In the genomic region with DNA sequence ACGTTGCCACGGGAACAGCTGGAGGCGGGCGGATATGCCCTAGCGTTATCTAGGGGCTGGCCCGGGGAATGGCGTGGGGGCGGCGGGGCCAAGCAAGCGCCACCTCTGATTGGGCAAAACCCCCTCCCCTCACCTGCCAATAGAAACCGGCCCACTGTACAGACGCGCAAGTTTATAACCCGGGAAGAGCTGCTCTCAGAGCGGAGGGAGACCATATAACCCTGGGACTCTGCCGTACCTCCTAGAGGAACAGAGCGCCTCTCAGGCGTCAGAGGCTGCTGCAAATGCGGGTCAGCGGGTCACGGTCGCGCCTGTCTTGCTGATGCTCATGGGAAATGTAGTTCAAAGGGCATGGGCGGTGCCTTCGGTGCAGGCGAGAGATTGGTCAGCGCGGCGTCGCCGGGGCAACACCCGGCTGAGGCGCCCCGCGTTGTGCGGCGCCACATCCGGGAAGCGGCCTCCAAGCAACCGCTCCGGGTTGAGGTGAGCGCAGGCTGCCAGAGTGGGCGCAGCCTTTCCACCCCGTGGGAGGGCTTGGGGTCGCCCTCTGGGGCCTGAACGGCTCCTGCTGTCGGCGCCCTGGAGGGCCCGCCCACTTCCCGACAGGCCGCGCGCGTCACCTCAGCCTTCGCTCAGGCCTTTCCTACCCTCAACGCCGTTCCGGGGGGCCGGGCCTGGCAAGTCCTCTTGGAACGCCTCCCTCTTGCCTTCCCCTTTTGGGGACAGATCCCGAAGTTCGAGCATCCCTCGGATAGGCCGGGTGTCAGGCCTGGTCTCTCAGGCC, we compare ENCODE assay signal across 1 cellular context.
TF ChIP-seq lines count a peak whose summit lies in the region.

A gene (plus strand): TSS at position 639 of the 784 bp plus-strand sequence. CDS start 867 bp downstream, outside the sequence.

TF ChIP-seq in WTC11, 78 proteins besides CTCF, POLR2A, EP300 and RAD21 (continued from another document and continues in another):
- TF ChIP-seq, protein P1, sequence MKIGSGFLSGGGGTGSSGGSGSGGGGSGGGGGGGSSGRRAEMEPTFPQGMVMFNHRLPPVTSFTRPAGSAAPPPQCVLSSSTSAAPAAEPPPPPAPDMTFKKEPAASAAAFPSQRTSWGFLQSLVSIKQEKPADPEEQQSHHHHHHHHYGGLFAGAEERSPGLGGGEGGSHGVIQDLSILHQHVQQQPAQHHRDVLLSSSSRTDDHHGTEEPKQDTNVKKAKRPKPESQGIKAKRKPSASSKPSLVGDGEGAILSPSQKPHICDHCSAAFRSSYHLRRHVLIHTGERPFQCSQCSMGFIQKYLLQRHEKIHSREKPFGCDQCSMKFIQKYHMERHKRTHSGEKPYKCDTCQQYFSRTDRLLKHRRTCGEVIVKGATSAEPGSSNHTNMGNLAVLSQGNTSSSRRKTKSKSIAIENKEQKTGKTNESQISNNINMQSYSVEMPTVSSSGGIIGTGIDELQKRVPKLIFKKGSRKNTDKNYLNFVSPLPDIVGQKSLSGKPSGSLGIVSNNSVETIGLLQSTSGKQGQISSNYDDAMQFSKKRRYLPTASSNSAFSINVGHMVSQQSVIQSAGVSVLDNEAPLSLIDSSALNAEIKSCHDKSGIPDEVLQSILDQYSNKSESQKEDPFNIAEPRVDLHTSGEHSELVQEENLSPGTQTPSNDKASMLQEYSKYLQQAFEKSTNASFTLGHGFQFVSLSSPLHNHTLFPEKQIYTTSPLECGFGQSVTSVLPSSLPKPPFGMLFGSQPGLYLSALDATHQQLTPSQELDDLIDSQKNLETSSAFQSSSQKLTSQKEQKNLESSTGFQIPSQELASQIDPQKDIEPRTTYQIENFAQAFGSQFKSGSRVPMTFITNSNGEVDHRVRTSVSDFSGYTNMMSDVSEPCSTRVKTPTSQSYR (CRISPR knock-in tag; IDR thresholded peaks at IDR 0.05) = no peak
- no peak; the same call in 1 of the 2 replicates for TF ChIP-seq CREM (CRISPR knock-in tag; IDR thresholded peaks at IDR 0.05)
- TF ChIP-seq, protein P2, sequence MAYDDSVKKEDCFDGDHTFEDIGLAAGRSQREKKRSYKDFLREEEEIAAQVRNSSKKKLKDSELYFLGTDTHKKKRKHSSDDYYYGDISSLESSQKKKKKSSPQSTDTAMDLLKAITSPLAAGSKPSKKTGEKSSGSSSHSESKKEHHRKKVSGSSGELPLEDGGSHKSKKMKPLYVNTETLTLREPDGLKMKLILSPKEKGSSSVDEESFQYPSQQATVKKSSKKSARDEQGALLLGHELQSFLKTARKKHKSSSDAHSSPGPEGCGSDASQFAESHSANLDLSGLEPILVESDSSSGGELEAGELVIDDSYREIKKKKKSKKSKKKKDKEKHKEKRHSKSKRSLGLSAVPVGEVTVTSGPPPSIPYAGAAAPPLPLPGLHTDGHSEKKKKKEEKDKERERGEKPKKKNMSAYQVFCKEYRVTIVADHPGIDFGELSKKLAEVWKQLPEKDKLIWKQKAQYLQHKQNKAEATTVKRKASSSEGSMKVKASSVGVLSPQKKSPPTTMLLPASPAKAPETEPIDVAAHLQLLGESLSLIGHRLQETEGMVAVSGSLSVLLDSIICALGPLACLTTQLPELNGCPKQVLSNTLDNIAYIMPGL (CRISPR knock-in tag; IDR thresholded peaks at IDR 0.05) = no peak
- no peak for TF ChIP-seq GRHL2 (CRISPR knock-in tag; IDR thresholded peaks at IDR 0.05; ENCODE audit: insufficient replicate concordance, severe bottlenecking)
- TF ChIP-seq, protein P3, sequence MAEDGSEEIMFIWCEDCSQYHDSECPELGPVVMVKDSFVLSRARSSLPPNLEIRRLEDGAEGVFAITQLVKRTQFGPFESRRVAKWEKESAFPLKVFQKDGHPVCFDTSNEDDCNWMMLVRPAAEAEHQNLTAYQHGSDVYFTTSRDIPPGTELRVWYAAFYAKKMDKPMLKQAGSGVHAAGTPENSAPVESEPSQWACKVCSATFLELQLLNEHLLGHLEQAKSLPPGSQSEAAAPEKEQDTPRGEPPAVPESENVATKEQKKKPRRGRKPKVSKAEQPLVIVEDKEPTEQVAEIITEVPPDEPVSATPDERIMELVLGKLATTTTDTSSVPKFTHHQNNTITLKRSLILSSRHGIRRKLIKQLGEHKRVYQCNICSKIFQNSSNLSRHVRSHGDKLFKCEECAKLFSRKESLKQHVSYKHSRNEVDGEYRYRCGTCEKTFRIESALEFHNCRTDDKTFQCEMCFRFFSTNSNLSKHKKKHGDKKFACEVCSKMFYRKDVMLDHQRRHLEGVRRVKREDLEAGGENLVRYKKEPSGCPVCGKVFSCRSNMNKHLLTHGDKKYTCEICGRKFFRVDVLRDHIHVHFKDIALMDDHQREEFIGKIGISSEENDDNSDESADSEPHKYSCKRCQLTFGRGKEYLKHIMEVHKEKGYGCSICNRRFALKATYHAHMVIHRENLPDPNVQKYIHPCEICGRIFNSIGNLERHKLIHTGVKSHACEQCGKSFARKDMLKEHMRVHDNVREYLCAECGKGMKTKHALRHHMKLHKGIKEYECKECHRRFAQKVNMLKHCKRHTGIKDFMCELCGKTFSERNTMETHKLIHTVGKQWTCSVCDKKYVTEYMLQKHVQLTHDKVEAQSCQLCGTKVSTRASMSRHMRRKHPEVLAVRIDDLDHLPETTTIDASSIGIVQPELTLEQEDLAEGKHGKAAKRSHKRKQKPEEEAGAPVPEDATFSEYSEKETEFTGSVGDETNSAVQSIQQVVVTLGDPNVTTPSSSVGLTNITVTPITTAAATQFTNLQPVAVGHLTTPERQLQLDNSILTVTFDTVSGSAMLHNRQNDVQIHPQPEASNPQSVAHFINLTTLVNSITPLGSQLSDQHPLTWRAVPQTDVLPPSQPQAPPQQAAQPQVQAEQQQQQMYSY (CRISPR knock-in tag; IDR thresholded peaks at IDR 0.05) = no peak
- no peak for TF ChIP-seq ZNF263 (CRISPR knock-in tag; IDR thresholded peaks at IDR 0.05; ENCODE audit: low read depth)
- TF ChIP-seq, protein P4, sequence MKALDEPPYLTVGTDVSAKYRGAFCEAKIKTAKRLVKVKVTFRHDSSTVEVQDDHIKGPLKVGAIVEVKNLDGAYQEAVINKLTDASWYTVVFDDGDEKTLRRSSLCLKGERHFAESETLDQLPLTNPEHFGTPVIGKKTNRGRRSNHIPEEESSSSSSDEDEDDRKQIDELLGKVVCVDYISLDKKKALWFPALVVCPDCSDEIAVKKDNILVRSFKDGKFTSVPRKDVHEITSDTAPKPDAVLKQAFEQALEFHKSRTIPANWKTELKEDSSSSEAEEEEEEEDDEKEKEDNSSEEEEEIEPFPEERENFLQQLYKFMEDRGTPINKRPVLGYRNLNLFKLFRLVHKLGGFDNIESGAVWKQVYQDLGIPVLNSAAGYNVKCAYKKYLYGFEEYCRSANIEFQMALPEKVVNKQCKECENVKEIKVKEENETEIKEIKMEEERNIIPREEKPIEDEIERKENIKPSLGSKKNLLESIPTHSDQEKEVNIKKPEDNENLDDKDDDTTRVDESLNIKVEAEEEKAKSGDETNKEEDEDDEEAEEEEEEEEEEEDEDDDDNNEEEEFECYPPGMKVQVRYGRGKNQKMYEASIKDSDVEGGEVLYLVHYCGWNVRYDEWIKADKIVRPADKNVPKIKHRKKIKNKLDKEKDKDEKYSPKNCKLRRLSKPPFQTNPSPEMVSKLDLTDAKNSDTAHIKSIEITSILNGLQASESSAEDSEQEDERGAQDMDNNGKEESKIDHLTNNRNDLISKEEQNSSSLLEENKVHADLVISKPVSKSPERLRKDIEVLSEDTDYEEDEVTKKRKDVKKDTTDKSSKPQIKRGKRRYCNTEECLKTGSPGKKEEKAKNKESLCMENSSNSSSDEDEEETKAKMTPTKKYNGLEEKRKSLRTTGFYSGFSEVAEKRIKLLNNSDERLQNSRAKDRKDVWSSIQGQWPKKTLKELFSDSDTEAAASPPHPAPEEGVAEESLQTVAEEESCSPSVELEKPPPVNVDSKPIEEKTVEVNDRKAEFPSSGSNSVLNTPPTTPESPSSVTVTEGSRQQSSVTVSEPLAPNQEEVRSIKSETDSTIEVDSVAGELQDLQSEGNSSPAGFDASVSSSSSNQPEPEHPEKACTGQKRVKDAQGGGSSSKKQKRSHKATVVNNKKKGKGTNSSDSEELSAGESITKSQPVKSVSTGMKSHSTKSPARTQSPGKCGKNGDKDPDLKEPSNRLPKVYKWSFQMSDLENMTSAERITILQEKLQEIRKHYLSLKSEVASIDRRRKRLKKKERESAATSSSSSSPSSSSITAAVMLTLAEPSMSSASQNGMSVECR (CRISPR knock-in tag; IDR thresholded peaks at IDR 0.05; ENCODE audit: borderline replicate concordance) = peak; percentile 21; the same call in 1 of the 2 replicates
- no peak for TF ChIP-seq SMAD4 (CRISPR knock-in tag; IDR thresholded peaks at IDR 0.05)
- TF ChIP-seq NFE2L1 (CRISPR knock-in tag; IDR thresholded peaks at IDR 0.05) = no peak
- TF ChIP-seq, protein P5, sequence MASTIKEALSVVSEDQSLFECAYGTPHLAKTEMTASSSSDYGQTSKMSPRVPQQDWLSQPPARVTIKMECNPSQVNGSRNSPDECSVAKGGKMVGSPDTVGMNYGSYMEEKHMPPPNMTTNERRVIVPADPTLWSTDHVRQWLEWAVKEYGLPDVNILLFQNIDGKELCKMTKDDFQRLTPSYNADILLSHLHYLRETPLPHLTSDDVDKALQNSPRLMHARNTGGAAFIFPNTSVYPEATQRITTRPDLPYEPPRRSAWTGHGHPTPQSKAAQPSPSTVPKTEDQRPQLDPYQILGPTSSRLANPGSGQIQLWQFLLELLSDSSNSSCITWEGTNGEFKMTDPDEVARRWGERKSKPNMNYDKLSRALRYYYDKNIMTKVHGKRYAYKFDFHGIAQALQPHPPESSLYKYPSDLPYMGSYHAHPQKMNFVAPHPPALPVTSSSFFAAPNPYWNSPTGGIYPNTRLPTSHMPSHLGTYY (CRISPR knock-in tag; IDR thresholded peaks at IDR 0.05) = no peak
- TF ChIP-seq CBFB (CRISPR knock-in tag; IDR thresholded peaks at IDR 0.05; ENCODE audit: low read depth) = no peak
- no peak for TF ChIP-seq ELF4 (CRISPR knock-in tag; IDR thresholded peaks at IDR 0.05; ENCODE audit: low read depth)
- TF ChIP-seq IRF2 (CRISPR knock-in tag; IDR thresholded peaks at IDR 0.05; ENCODE audit: borderline replicate concordance, low read depth) = no peak
- 0 out of 2 replicates have a peak, but pooled peaks have one; percentile 51 for TF ChIP-seq ZNF232 (CRISPR knock-in tag; IDR thresholded peaks at IDR 0.05)
- TF ChIP-seq, protein P6, sequence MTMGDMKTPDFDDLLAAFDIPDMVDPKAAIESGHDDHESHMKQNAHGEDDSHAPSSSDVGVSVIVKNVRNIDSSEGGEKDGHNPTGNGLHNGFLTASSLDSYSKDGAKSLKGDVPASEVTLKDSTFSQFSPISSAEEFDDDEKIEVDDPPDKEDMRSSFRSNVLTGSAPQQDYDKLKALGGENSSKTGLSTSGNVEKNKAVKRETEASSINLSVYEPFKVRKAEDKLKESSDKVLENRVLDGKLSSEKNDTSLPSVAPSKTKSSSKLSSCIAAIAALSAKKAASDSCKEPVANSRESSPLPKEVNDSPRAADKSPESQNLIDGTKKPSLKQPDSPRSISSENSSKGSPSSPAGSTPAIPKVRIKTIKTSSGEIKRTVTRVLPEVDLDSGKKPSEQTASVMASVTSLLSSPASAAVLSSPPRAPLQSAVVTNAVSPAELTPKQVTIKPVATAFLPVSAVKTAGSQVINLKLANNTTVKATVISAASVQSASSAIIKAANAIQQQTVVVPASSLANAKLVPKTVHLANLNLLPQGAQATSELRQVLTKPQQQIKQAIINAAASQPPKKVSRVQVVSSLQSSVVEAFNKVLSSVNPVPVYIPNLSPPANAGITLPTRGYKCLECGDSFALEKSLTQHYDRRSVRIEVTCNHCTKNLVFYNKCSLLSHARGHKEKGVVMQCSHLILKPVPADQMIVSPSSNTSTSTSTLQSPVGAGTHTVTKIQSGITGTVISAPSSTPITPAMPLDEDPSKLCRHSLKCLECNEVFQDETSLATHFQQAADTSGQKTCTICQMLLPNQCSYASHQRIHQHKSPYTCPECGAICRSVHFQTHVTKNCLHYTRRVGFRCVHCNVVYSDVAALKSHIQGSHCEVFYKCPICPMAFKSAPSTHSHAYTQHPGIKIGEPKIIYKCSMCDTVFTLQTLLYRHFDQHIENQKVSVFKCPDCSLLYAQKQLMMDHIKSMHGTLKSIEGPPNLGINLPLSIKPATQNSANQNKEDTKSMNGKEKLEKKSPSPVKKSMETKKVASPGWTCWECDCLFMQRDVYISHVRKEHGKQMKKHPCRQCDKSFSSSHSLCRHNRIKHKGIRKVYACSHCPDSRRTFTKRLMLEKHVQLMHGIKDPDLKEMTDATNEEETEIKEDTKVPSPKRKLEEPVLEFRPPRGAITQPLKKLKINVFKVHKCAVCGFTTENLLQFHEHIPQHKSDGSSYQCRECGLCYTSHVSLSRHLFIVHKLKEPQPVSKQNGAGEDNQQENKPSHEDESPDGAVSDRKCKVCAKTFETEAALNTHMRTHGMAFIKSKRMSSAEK (CRISPR knock-in tag; IDR thresholded peaks at IDR 0.05; ENCODE audit: borderline replicate concordance) = no peak
- TF ChIP-seq, protein P7, sequence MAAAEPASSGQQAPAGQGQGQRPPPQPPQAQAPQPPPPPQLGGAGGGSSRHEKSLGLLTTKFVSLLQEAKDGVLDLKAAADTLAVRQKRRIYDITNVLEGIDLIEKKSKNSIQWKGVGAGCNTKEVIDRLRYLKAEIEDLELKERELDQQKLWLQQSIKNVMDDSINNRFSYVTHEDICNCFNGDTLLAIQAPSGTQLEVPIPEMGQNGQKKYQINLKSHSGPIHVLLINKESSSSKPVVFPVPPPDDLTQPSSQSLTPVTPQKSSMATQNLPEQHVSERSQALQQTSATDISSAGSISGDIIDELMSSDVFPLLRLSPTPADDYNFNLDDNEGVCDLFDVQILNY (CRISPR knock-in tag; IDR thresholded peaks at IDR 0.05) = no peak
- no peak for TF ChIP-seq JAZF1 (CRISPR knock-in tag; IDR thresholded peaks at IDR 0.05)
- no peak for TF ChIP-seq SOX15 (CRISPR knock-in tag; IDR thresholded peaks at IDR 0.05)
- TF ChIP-seq ETV6 (CRISPR knock-in tag; IDR thresholded peaks at IDR 0.05) = no peak
- peak; percentile 85; the same call in 1 of the 2 replicates for TF ChIP-seq FOXK1 (CRISPR knock-in tag; IDR thresholded peaks at IDR 0.05)
- 0 out of 2 replicates have a peak, but pooled peaks have one; percentile 47 for TF ChIP-seq NR3C1 (CRISPR knock-in tag; conservative IDR thresholded peaks at IDR 0.05; ENCODE audit: low read depth)
- TF ChIP-seq, protein P8, sequence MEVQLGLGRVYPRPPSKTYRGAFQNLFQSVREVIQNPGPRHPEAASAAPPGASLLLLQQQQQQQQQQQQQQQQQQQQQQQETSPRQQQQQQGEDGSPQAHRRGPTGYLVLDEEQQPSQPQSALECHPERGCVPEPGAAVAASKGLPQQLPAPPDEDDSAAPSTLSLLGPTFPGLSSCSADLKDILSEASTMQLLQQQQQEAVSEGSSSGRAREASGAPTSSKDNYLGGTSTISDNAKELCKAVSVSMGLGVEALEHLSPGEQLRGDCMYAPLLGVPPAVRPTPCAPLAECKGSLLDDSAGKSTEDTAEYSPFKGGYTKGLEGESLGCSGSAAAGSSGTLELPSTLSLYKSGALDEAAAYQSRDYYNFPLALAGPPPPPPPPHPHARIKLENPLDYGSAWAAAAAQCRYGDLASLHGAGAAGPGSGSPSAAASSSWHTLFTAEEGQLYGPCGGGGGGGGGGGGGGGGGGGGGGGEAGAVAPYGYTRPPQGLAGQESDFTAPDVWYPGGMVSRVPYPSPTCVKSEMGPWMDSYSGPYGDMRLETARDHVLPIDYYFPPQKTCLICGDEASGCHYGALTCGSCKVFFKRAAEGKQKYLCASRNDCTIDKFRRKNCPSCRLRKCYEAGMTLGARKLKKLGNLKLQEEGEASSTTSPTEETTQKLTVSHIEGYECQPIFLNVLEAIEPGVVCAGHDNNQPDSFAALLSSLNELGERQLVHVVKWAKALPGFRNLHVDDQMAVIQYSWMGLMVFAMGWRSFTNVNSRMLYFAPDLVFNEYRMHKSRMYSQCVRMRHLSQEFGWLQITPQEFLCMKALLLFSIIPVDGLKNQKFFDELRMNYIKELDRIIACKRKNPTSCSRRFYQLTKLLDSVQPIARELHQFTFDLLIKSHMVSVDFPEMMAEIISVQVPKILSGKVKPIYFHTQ (CRISPR knock-in tag; IDR thresholded peaks at IDR 0.05) = no peak
- no peak for TF ChIP-seq TCF7 (CRISPR knock-in tag; IDR thresholded peaks at IDR 0.05; ENCODE audit: low read depth)
- TF ChIP-seq ZNF219 (CRISPR knock-in tag; IDR thresholded peaks at IDR 0.05; ENCODE audit: borderline replicate concordance) = no peak
- peak; percentile 90 for TF ChIP-seq NR2C2 (CRISPR knock-in tag; IDR thresholded peaks at IDR 0.05)
